Comparison of ENCODE assay signal across 8 cellular contexts in genomic region chr12:63843613-63844390, GRCh38. TPM values are rescaled to one million over a fixed set of nuclear protein-coding genes. Genes with fewer than 3 reads are reported as not detected.
DNase-seq lines count a peak whose midpoint lies in the region; ATAC-seq and TF ChIP-seq lines count a peak whose summit lies in the region.

No MANE protein-coding gene starts in this region.

- no peaks in the 10 kb centered on the region for H3K36me3 Mint-ChIP-seq in activated naive CD8-positive, alpha-beta T cell treated with anti-CD3 and anti-CD28 coated beads for 36 hours

- DNase-seq in GM04504 (ENCODE audit: low read depth) (peak; percentile 94), HFF-Myc (ENCODE audit: extremely low read depth, low read depth) (peak; percentile 75), MV-4-11 (lab: John Stamatoyannopoulos, UW) (peak; percentile 74), SKM-1 (lab: John Stamatoyannopoulos, UW; ENCODE audit: unreplicated experiment) (peak; percentile 5), Right ventricle myocardium superior (peak; percentile 95), ovary (peak; percentile 93 to 96 (median 94))
- DNase-seq in activated naive CD8-positive, alpha-beta T cell treated with anti-CD3 and anti-CD28 coated beads for 36 hours: peak; percentile 88

- intact Hi-C loops in Right ventricle myocardium superior (cut with DNase I) (loop anchor here (5.0 to 10.0 kb wide), 2 partner anchors 251 to 338 kb away; no protein-coding TSS in a partner anchor), ovary (cut with DNase I) (loop anchor here in 3 of 4 donors (2.0 to 10.0 kb wide), 5 partner anchors 91 to 413 kb away; partner anchors contain the start of gene KICS2 (in 1 of the 3))

- TF ChIP-seq CTCF in HFF-Myc (IDR thresholded peaks at IDR 0.05; ENCODE audit: low read depth, low read length, missing control alignments): peak; percentile 86
- TF ChIP-seq CTCF in ovary (IDR thresholded peaks at IDR 0.05): peak; percentile 89 to 100 (median 99)

- no peak overlapping the region for H3K27ac Mint-ChIP-seq in activated naive CD8-positive, alpha-beta T cell treated with anti-CD3 and anti-CD28 coated beads for 36 hours

- TF ChIP-seq POLR2A in ovary (IDR thresholded peaks at IDR 0.05): peak; percentile 40

- peak; percentile 97 for ATAC-seq in Right ventricle myocardium superior (ENCODE audit: poor library complexity)

- peaks cover 8% of the 10 kb centered on the region for H3K4me1 Mint-ChIP-seq in activated naive CD8-positive, alpha-beta T cell treated with anti-CD3 and anti-CD28 coated beads for 36 hours

- peak overlapping the region; percentile 90 to 93 for H3K27ac ChIP-seq in ovary
- peak overlapping the region; percentile 74 for H3K27ac ChIP-seq in thymus (ENCODE audit: low read depth)

- TF ChIP-seq EP300 in ovary (IDR thresholded peaks at IDR 0.05): no peak

- no peaks in the 10 kb centered on the region for H3K27me3 ChIP-seq in ovary
- H3K27me3 ChIP-seq in thymus (ENCODE audit: control insufficient read depth, insufficient read depth): peaks cover 20% of the 10 kb centered on the region

- H3K4me1 ChIP-seq in ovary (ENCODE audit: insufficient read depth) (peaks cover 6% of the 10 kb centered on the region), thymus (ENCODE audit: control insufficient read depth, insufficient read depth, low read length) (peaks cover 7% of the 10 kb centered on the region)

- peak overlapping the region; percentile 57 for H3K4me3 Mint-ChIP-seq in activated naive CD8-positive, alpha-beta T cell treated with anti-CD3 and anti-CD28 coated beads for 36 hours

- 0 to 1% (median 0%) methylated on average over 39 to 96 of the region's 96 CpGs for WGBS in ovary, 3 donors
- WGBS in thymus: under 1% methylated on average over 96 of the region's 96 CpGs

- H3K27me3 Mint-ChIP-seq in activated naive CD8-positive, alpha-beta T cell treated with anti-CD3 and anti-CD28 coated beads for 36 hours: peaks cover 39% of the 10 kb centered on the region

- no peaks in the 10 kb centered on the region for H3K9me3 Mint-ChIP-seq in activated naive CD8-positive, alpha-beta T cell treated with anti-CD3 and anti-CD28 coated beads for 36 hours

- H3K36me3 ChIP-seq in ovary: no peaks in the 10 kb centered on the region
- no peaks in the 10 kb centered on the region for H3K36me3 ChIP-seq in thymus (ENCODE audit: control insufficient read depth, insufficient read depth)

- no peaks in the 10 kb centered on the region for H3K9me3 ChIP-seq in ovary
- peaks cover 2% of the 10 kb centered on the region for H3K9me3 ChIP-seq in thymus (ENCODE audit: control insufficient read depth)

- peak overlapping the region; percentile 97 for H3K4me3 ChIP-seq in HFF-Myc (replicated peaks; ENCODE audit: low read depth, low read length)
- H3K4me3 ChIP-seq in ovary: peak overlapping the region; percentile 83
- peak overlapping the region; percentile 66 for H3K4me3 ChIP-seq in thymus (ENCODE audit: low read length)

RNA-seq across cellular contexts. Expression of gene SRGAP1, which starts 0.7 kb away (rescaled TPM):
- under 1 TPM; 0.02 to 0.18 TPM for total RNA-seq in activated naive CD8-positive, alpha-beta T cell treated with anti-CD3 and anti-CD28 coated beads for 36 hours
- 2.0 TPM for total RNA-seq in Right ventricle myocardium superior
- total RNA-seq in ovary: 10 to 100 TPM in 4 of 7 donors, 1 to 10 TPM in 3; 5.7 to 17.9 (median 12.6) TPM
- polyA plus RNA-seq in ovary: 1 to 10 TPM; 2.8 to 7.8 TPM
- 0.82 TPM for polyA plus RNA-seq in thymus

Comparison
In these comparisons a context has a peak if more than half of its experiments do, and no peak if none do; other contexts are left out.
1. Peak in every context shown above with its lines: DNase-seq, ATAC-seq, H3K4me3 ChIP-seq and H3K27ac ChIP-seq.
2. DNase-seq: peak in every context shown above with its lines; median percentile 95 in Right ventricle myocardium superior; 94 in GM04504; 94 in ovary; 88 in activated naive CD8-positive, alpha-beta T cell treated with anti-CD3 and anti-CD28 coated beads for 36 hours; 75 in HFF-Myc; 74 in MV-4-11; 5 in SKM-1.